ENCODE assay signal across 1 cellular context in the genomic region with DNA sequence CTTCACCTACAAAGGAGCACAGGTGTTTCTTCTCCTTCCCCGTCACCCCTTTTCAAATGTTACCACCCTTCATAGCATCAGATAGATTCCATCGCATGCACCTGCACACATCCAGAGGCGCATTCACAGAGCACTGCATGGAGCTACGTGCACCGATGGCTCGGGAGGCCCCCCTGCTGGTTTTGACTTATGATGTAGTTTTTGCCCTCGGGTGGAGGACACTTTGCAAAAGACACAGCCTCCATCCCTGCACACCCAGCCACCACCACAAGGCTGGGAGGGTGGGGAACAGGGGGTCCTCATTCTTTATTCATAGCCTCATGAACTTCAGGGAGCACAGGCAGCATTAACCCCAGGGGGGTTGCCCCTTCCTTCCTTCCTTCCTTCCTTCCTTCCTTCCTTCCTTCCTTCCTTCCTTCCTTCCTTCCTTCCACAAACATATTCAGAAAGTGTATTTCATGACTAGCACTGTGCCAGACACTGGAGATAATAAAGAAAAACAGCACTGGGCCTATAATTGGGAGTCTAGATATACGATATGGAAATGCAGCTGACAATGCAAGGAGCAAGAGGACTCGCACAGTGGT. TPM values are rescaled to one million over a fixed set of nuclear protein-coding genes. Genes with fewer than 3 reads are reported as not detected.
"Had no signal": no experiment of that assay in that cellular context is flagged by ENCODE, and none has a peak within 500 bp of the region (broad histone marks: within the 10 kb centered on the region; RNA-seq: fewer than 3 reads in every experiment).

No MANE protein-coding gene starts in this region.

RNA-seq across cellular contexts. Expression of a gene that starts 21.4 kb away (rescaled TPM):
- polyA plus RNA-seq: naive thymus-derived CD4-positive, alpha-beta T cell had no signal
